Comparison of ENCODE assay signal across 26 cellular contexts in the genomic region with DNA sequence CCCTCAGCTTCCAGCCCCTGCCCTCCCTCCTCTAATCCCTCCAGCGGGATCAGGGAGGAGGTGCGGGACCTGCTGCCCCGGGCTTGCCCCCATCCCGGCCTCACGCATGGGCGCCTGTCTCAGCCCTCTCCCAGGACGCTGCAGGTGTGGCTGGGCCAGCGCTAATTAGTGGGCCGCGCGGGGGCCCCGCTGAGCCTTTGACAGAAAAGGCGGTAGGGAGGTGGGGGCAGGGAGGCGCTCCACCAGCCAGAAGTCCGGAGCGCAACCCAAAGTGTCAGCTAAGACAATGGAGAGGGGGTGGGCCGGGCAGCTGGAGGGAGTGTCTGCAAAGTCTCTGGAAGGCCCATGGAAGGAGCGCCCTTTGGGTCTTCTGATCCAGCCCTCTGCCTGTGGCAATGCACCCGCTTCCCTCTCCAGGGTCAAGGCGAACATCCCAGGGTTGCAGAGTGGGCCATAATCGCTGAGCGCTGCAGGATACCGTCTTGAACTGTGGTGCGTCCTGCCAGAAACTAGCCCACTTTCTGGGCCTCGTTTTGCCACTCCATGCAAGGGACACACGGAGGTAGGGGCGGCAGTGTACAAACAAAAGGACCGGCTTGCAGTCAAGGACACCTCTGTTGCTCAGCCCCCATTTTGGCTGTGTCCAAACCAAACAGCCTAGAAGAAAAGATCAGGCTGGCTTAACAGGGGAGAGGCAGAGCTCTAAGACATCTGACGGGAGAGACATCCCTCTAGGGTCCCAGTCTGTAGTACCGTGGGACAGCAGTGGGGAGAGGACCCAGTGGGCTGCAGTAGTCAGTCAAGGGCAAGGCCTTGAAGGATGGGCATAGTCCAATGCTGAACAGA. TPM values are rescaled to one million over a fixed set of nuclear protein-coding genes. Genes with fewer than 3 reads are reported as not detected.
A peak's percentile ranks its signal among the peaks of the same experiment; 100 is the strongest.
DNase-seq lines count a peak whose midpoint lies in the region; ATAC-seq, FAIRE-seq and TF ChIP-seq lines count a peak whose summit lies in the region.
"Had no signal": no experiment of that assay in that cellular context is flagged by ENCODE, and none has a peak within 500 bp of the region (broad histone marks: within the 10 kb centered on the region; RNA-seq: fewer than 3 reads in every experiment).

No MANE protein-coding gene starts in this region.

- no peaks in the 10 kb centered on the region for H3K9me3 Mint-ChIP-seq in activated naive CD8-positive, alpha-beta T cell treated with anti-CD3 and anti-CD28 coated beads, Interleukin-2, amount 10 ng/mL, durations not matched to agents 7 days and 5 days
- no peaks in the 10 kb centered on the region for H3K9me3 Mint-ChIP-seq in activated naive CD8-positive, alpha-beta T cell treated with anti-CD3 and anti-CD28 coated beads for 36 hours
- H3K9me3 Mint-ChIP-seq in natural killer cell = no peaks in the 10 kb centered on the region
- H3K9me3 Mint-ChIP-seq: brain; CD8-positive, alpha-beta T cell; HFFc6; nephron; stimulated activated naive CD8-positive, alpha-beta T cell treated with anti-CD3 and anti-CD28 coated beads, Interleukin-15, amount 100 ng/mL, for 72 hours had no signal

- peak overlapping the region; percentile 55; the same call in 1 of the 2 replicates for H2AFZ ChIP-seq in H1 (ENCODE audit: low read length)
- no peak overlapping the region for H2AFZ ChIP-seq in GM23248

- H4K20me1 ChIP-seq in H1 (replicated peaks in 1 of 2; ENCODE audit: control insufficient read depth in 1 of 2, insufficient read depth in 2 of 2, low read length in 2 of 2) (peaks cover 0 to 1% of the 10 kb centered on the region in 2 experiments), GM23248 (ENCODE audit: insufficient read depth) (no peaks in the 10 kb centered on the region)

- no peak for TF ChIP-seq CTCF in H1 (IDR thresholded peaks at IDR 0.05; ENCODE audit: control extremely low read depth in 1 of 3, insufficient read depth in 1 of 3, low read depth in 1 of 3, low read length in 3 of 3)
- TF ChIP-seq CTCF in natural killer cell (IDR thresholded peaks at IDR 0.05) = no peak

- H3K9me2 ChIP-seq in GM23248 (ENCODE audit: insufficient read depth) = no peaks in the 10 kb centered on the region
- H3K9me2 ChIP-seq: SK-N-SH had no signal

- ATAC-seq in activated naive CD8-positive, alpha-beta T cell treated with anti-CD3 and anti-CD28 coated beads, Interleukin-2, amount 10 ng/mL, durations not matched to agents 7 days and 5 days (ENCODE audit: low read depth) = no peak
- no peak for ATAC-seq in natural killer cell
- ATAC-seq: CD8-positive, alpha-beta T cell had no signal

- peak overlapping the region; percentile 70; the same call in 1 of the 2 replicates for H2BK12ac ChIP-seq in H1 (ENCODE audit: low read depth, low read length)

- in situ Hi-C loops in GM23248 (cut with MboI) = no loop called here

- H3K23ac ChIP-seq in H1 (ENCODE audit: insufficient read length) = no peak overlapping the region

- no peaks in the 10 kb centered on the region for H3K79me1 ChIP-seq in H1 (ENCODE audit: low read depth, low read length)

- H3K9ac ChIP-seq in H1 (replicated peaks in 1 of 4; ENCODE audit: extremely low read depth in 1 of 4, low read depth in 3 of 4, low read length in 3 of 4) = no peak overlapping the region
- H3K9ac ChIP-seq in GM23248 = no peak overlapping the region
- H3K9ac ChIP-seq: SK-N-SH had no signal

- H3K14ac ChIP-seq in H1 (ENCODE audit: insufficient read length) = no peak overlapping the region

- H3K4me3 ChIP-seq in H1 (ENCODE audit: extremely low read depth in 1 of 4, insufficient read depth in 2 of 4, low read depth in 3 of 4, low read length in 4 of 4) (peak overlapping the region in 3 of 4 experiments; percentile 29 to 45 (median 37); a peak in 4 of 8 replicates), GM23248 (no peak overlapping the region)
- H3K4me3 ChIP-seq: Peyer's patch, right atrium auricular region had no signal

- H3K36me3 Mint-ChIP-seq in activated naive CD8-positive, alpha-beta T cell treated with anti-CD3 and anti-CD28 coated beads, Interleukin-2, amount 10 ng/mL, durations not matched to agents 7 days and 5 days = no peaks in the 10 kb centered on the region
- H3K36me3 Mint-ChIP-seq in activated naive CD8-positive, alpha-beta T cell treated with anti-CD3 and anti-CD28 coated beads for 36 hours = no peaks in the 10 kb centered on the region
- H3K36me3 Mint-ChIP-seq in natural killer cell = no peaks in the 10 kb centered on the region
- H3K36me3 Mint-ChIP-seq: activated naive CD8-positive, alpha-beta T cell; brain; CD8-positive, alpha-beta T cell had no signal

- peak overlapping the region; percentile 56 to 70 for H3K4me2 ChIP-seq in H1 (ENCODE audit: insufficient read depth in 1 of 2, low read depth in 2 of 2, low read length in 2 of 2)
- H3K4me2 ChIP-seq in GM23248 (ENCODE audit: unreplicated experiment) = no peak overlapping the region
- H3K4me2 ChIP-seq: SK-N-SH had no signal

- no peak for TF ChIP-seq RAD21 in H1 (IDR thresholded peaks at IDR 0.05 in 1 of 2, conservative IDR thresholded peaks at IDR 0.05 in 1 of 2; ENCODE audit: low read depth in 2 of 2, low read length in 2 of 2)

- no peaks in the 10 kb centered on the region for H3F3A ChIP-seq in GM23248 (ENCODE audit: insufficient read depth)

- no peak for FAIRE-seq in H1 (lab: Jason Lieb, UNC)
- FAIRE-seq: GM19239, HTR-8/SVneo, keratinocyte, urothelium cell line had no signal

- H2BK5ac ChIP-seq in H1 (ENCODE audit: low read depth, low read length) = 0 out of 2 replicates have a peak overlapping the region, but pooled peaks have one; percentile 54

- DNase-seq in activated naive CD8-positive, alpha-beta T cell treated with anti-CD3 and anti-CD28 coated beads, Interleukin-2, amount 10 ng/mL, durations not matched to agents 7 days and 5 days = peak; percentile 22
- no peak for DNase-seq in activated naive CD8-positive, alpha-beta T cell treated with anti-CD3 and anti-CD28 coated beads for 36 hours
- DNase-seq in H1 (ENCODE audit: low read depth in 1 of 2, low spot score in 2 of 2) (peak in 1 of 2 experiments; percentile 75), natural killer cell (peak; percentile 9), DMS53 (lab: John Stamatoyannopoulos, UW) (no peak), NCI-H128 (lab: John Stamatoyannopoulos, UW; ENCODE audit: unreplicated experiment) (no peak), GM23248 (no peak), H4 (ENCODE audit: low spot score) (no peak)
- DNase-seq: activated CD4-positive, alpha-beta T cell treated with anti-CD3 and anti-CD28 coated beads for 4 hours; CD8-positive, alpha-beta T cell; DMS79; HFFc6; MM.1S; NCI-H2081 treated with DMSO at 0.1 percent for 48 hours; NCI-H774; SK-N-SH; stimulated activated naive CD8-positive, alpha-beta T cell treated with anti-CD3 and anti-CD28 coated beads, Interleukin-15, amount 100 ng/mL, for 72 hours had no signal

- H3K79me2 ChIP-seq in H1 (ENCODE audit: control insufficient read depth in 1 of 2, insufficient read depth in 2 of 2, low read length in 2 of 2) = no peaks in the 10 kb centered on the region
- H3K79me2 ChIP-seq in GM23248 (ENCODE audit: insufficient read depth) = no peaks in the 10 kb centered on the region

- no peaks in the 10 kb centered on the region for H3K4me1 Mint-ChIP-seq in activated naive CD8-positive, alpha-beta T cell treated with anti-CD3 and anti-CD28 coated beads, Interleukin-2, amount 10 ng/mL, durations not matched to agents 7 days and 5 days
- no peaks in the 10 kb centered on the region for H3K4me1 Mint-ChIP-seq in activated naive CD8-positive, alpha-beta T cell treated with anti-CD3 and anti-CD28 coated beads for 36 hours
- H3K4me1 Mint-ChIP-seq in natural killer cell = no peaks in the 10 kb centered on the region
- H3K4me1 Mint-ChIP-seq: stimulated activated naive CD8-positive, alpha-beta T cell treated with anti-CD3 and anti-CD28 coated beads, Interleukin-15, amount 100 ng/mL, for 72 hours had no signal

- H4K5ac ChIP-seq in H1 (ENCODE audit: insufficient read length, low read depth, low read length) = no peak overlapping the region

- H3K27me3 ChIP-seq in H1 (replicated peaks in 1 of 4; ENCODE audit: control insufficient read depth in 3 of 4, extremely low read depth in 1 of 4, insufficient read depth in 3 of 4, low read length in 3 of 4) = peaks cover 4 to 39% (median 34%) of the 10 kb centered on the region in 4 experiments
- no peaks in the 10 kb centered on the region; the same call in 1 of the 2 replicates for H3K27me3 ChIP-seq in GM23248 (replicated peaks; ENCODE audit: insufficient read depth)
- H3K27me3 ChIP-seq: Peyer's patch, right atrium auricular region had no signal

- H3K4me1 ChIP-seq in H1 (replicated peaks in 1 of 4; ENCODE audit: control insufficient read depth in 3 of 4, insufficient read depth in 4 of 4, low read length in 3 of 4) = peaks cover 7 to 53% (median 40%) of the 10 kb centered on the region in 4 experiments
- H3K4me1 ChIP-seq in GM23248 (ENCODE audit: insufficient read depth) = no peaks in the 10 kb centered on the region
- H3K4me1 ChIP-seq: Peyer's patch, right atrium auricular region had no signal

- no peak for TF ChIP-seq POLR2A in H1 (IDR thresholded peaks at IDR 0.05; ENCODE audit: control extremely low read depth in 1 of 2, low read depth in 2 of 2, low read length in 2 of 2)

- H2BK20ac ChIP-seq in H1 (ENCODE audit: low read length) = peak overlapping the region; percentile 86; the same call in 1 of the 2 replicates

- H3K4me3 Mint-ChIP-seq in activated naive CD8-positive, alpha-beta T cell treated with anti-CD3 and anti-CD28 coated beads, Interleukin-2, amount 10 ng/mL, durations not matched to agents 7 days and 5 days = no peak overlapping the region
- H3K4me3 Mint-ChIP-seq in activated naive CD8-positive, alpha-beta T cell treated with anti-CD3 and anti-CD28 coated beads for 36 hours = no peak overlapping the region
- H3K4me3 Mint-ChIP-seq in natural killer cell = no peak overlapping the region
- H3K4me3 Mint-ChIP-seq: activated naive CD8-positive, alpha-beta T cell; brain; CD8-positive, alpha-beta T cell; HFFc6; stimulated activated naive CD8-positive, alpha-beta T cell treated with anti-CD3 and anti-CD28 coated beads, Interleukin-15, amount 100 ng/mL, for 72 hours had no signal

- intact Hi-C loops in natural killer cell (cut with micrococcal nuclease) = no loop called here

- POLR2A ChIA-PET in activated naive CD8-positive, alpha-beta T cell treated with anti-CD3 and anti-CD28 coated beads, Interleukin-2, amount 10 ng/mL, durations not matched to agents 7 days and 5 days (lab: Charles Lee) = no interaction called here
- POLR2A ChIA-PET in H1 (lab: Charles Lee; ENCODE audit: partially characterized antibody) = interaction anchor here (0.8 to 2.2 kb wide), 3 partner anchors 9 to 25 kb away, joined by 3 to 8 read pairs (median 5); no protein-coding TSS in a partner anchor

- no peak overlapping the region for H3K4ac ChIP-seq in H1 (replicated peaks; ENCODE audit: insufficient read length, low read depth, low read length)

- H2AK5ac ChIP-seq in H1 (ENCODE audit: low read depth, low read length) = no peak overlapping the region

- no peak overlapping the region for H2BK120ac ChIP-seq in H1 (replicated peaks; ENCODE audit: low read depth, low read length)

- H4K8ac ChIP-seq in H1 (ENCODE audit: extremely low read depth, insufficient read depth, low read length) = no peak overlapping the region

- CTCF ChIA-PET in H1 (lab: Charles Lee; ENCODE audit: partially characterized antibody) = interaction anchor here (1.1 to 22.0 kb wide), 11 partner anchors 0 to 150 kb away, joined by 3 to 513 read pairs (median 6); partner anchors contain the start of genes ATP6V1B1 and FIGLA

- peak overlapping the region; percentile 88; the same call in 1 of the 2 replicates for H2BK15ac ChIP-seq in H1 (ENCODE audit: low read length)

- H4K91ac ChIP-seq in H1 (replicated peaks; ENCODE audit: insufficient read length, low read length) = no peak overlapping the region

- H3K9me3 ChIP-seq in H1 (ENCODE audit: insufficient read depth in 2 of 2, low read depth in 1 of 2, low read length in 1 of 2) (no peaks in the 10 kb centered on the region), GM23248 (ENCODE audit: low read depth) (no peaks in the 10 kb centered on the region)
- H3K9me3 ChIP-seq: Peyer's patch, right atrium auricular region, SK-N-SH had no signal

- no peak overlapping the region for H3K27ac ChIP-seq in H1 (ENCODE audit: low read depth, low read length)
- H3K27ac ChIP-seq in GM23248 = no peak overlapping the region
- H3K27ac ChIP-seq: Peyer's patch, right atrium auricular region had no signal

- TF ChIP-seq EP300 in H1 (IDR thresholded peaks at IDR 0.05; ENCODE audit: borderline replicate concordance in 1 of 2, low read depth in 2 of 2, low read length in 2 of 2) = no peak

- WGBS in H1 (ENCODE audit: extremely low coverage in 1 of 2, insufficient coverage in 1 of 2, insufficient read length in 1 of 2, insufficient replicate concordance in 2 of 2, low coverage in 1 of 2, low lambda C conversion rate in 2 of 2, missing lambda C conversion rate in 1 of 2), 2 experiments = 15% methylated on average over 28 of the region's 30 CpGs; no CpG with 5 or more reads in 1 of the 2 experiments
- 73 to 74% methylated on average over 29 to 30 of the region's 30 CpGs for WGBS in GM23248 (ENCODE audit: low coverage in 1 of 2, low lambda C conversion rate in 2 of 2, missing lambda C conversion rate in 2 of 2), 2 experiments

- peak overlapping the region; percentile 72; the same call in 1 of the 2 replicates for H3K18ac ChIP-seq in H1 (ENCODE audit: extremely low read depth, low read length)

- H3K36me3 ChIP-seq in H1 (ENCODE audit: control insufficient read depth in 2 of 4, insufficient read depth in 4 of 4, low read length in 3 of 4) (no peaks in the 10 kb centered on the region), GM23248 (ENCODE audit: low read depth) (no peaks in the 10 kb centered on the region)
- H3K36me3 ChIP-seq: Peyer's patch, right atrium auricular region had no signal

- H3K56ac ChIP-seq in H1 (replicated peaks; ENCODE audit: insufficient read length, low read depth, low read length) = no peak overlapping the region

- no peak overlapping the region for H3K27ac Mint-ChIP-seq in activated naive CD8-positive, alpha-beta T cell treated with anti-CD3 and anti-CD28 coated beads, Interleukin-2, amount 10 ng/mL, durations not matched to agents 7 days and 5 days
- no peak overlapping the region for H3K27ac Mint-ChIP-seq in activated naive CD8-positive, alpha-beta T cell treated with anti-CD3 and anti-CD28 coated beads for 36 hours
- no peak overlapping the region for H3K27ac Mint-ChIP-seq in natural killer cell
- H3K27ac Mint-ChIP-seq: activated naive CD8-positive, alpha-beta T cell; brain; CD8-positive, alpha-beta T cell; HFFc6; stimulated activated naive CD8-positive, alpha-beta T cell treated with anti-CD3 and anti-CD28 coated beads, Interleukin-15, amount 100 ng/mL, for 72 hours had no signal

- peaks cover 3% of the 10 kb centered on the region; the same call in 1 of the 2 replicates for H3K23me2 ChIP-seq in H1 (ENCODE audit: low read depth, low read length)

- peaks cover 19% of the 10 kb centered on the region for H3K27me3 Mint-ChIP-seq in activated naive CD8-positive, alpha-beta T cell treated with anti-CD3 and anti-CD28 coated beads, Interleukin-2, amount 10 ng/mL, durations not matched to agents 7 days and 5 days
- H3K27me3 Mint-ChIP-seq in activated naive CD8-positive, alpha-beta T cell treated with anti-CD3 and anti-CD28 coated beads for 36 hours = peaks cover 4% of the 10 kb centered on the region
- H3K27me3 Mint-ChIP-seq in natural killer cell (ENCODE audit: low read depth in 2 of 2) = peaks cover 11 to 22% of the 10 kb centered on the region in 2 donors

RNA-seq across cellular contexts. Expression of gene ATP6V1B1, which starts 3.5 kb away (rescaled TPM):
- not detected for total RNA-seq in activated naive CD8-positive, alpha-beta T cell treated with anti-CD3 and anti-CD28 coated beads, Interleukin-2, amount 10 ng/mL, durations not matched to agents 7 days and 5 days
- total RNA-seq in activated naive CD8-positive, alpha-beta T cell treated with anti-CD3 and anti-CD28 coated beads for 36 hours = not detected
- not detected in 2 replicates for total RNA-seq in H1 (2021; fragmentation: NEBNext Ultra II Directional; extraction: Animal tissue kit (Norgen Biotek cat#: 25700))
- polyA plus RNA-seq in H1 (2011; rRNA removed) (0.17 TPM in 1 of 2 replicates, not detected in the other), GM23248 (2016; fragmentation: Nextera tagmentation; extraction: Ambion mirVana) (0.60 TPM in 1 of 2 replicates, not detected in the other)
- not detected for polyA plus RNA-seq in H1 (2011; cell fraction: cytosol; rRNA removed)
- 0.31 TPM for polyA plus RNA-seq in H1 (2011; cell fraction: nucleus; rRNA removed)
- 0.18 to 0.19 TPM in 2 of 4 replicates, not detected in the others for polyA plus RNA-seq in H1 (2012, experiment 1 of 2)
- polyA plus RNA-seq in H1 (2012, experiment 2 of 2) = not detected
- 0.04 TPM for polyA plus RNA-seq in H1 (2013, experiment 1 of 2)
- not detected for polyA plus RNA-seq in H1 (2013, experiment 2 of 2)
- polyA minus RNA-seq in H1 (2011; rRNA and poly(A)+ RNA removed) = not detected in 2 replicates
- polyA minus RNA-seq in H1 (2011; cell fraction: cytosol; rRNA and poly(A)+ RNA removed) = not detected
- not detected for polyA minus RNA-seq in H1 (2011; cell fraction: nucleus; rRNA and poly(A)+ RNA removed)
- not detected for total RNA-seq in natural killer cell
- not detected in 2 replicates for total RNA-seq in GM23248 (2014; rRNA removed; shearing (Covaris generic))
- 0.33 and 0.45 TPM in 2 replicates for total RNA-seq in H4 (2014; rRNA removed; shearing (Covaris generic))
- total RNA-seq: CD8-positive, alpha-beta T cell; right atrium auricular region had no signal
- polyA plus RNA-seq: keratinocyte had no signal

RNA-seq across cellular contexts. Expression of gene VAX2, which starts 38.8 kb away (rescaled TPM):
- total RNA-seq in activated naive CD8-positive, alpha-beta T cell treated with anti-CD3 and anti-CD28 coated beads, Interleukin-2, amount 10 ng/mL, durations not matched to agents 7 days and 5 days = not detected
- total RNA-seq in activated naive CD8-positive, alpha-beta T cell treated with anti-CD3 and anti-CD28 coated beads for 36 hours = not detected
- not detected in 2 replicates for total RNA-seq in H1 (2021; fragmentation: NEBNext Ultra II Directional; extraction: Animal tissue kit (Norgen Biotek cat#: 25700))
- polyA plus RNA-seq in H1 (2011; rRNA removed) (not detected in 2 replicates), GM23248 (2016; fragmentation: Nextera tagmentation; extraction: Ambion mirVana) (0.85 and 1.5 TPM in 2 replicates)
- 0.04 TPM for polyA plus RNA-seq in H1 (2011; cell fraction: cytosol; rRNA removed)
- polyA plus RNA-seq in H1 (2011; cell fraction: nucleus; rRNA removed) = 0.14 TPM
- polyA plus RNA-seq in H1 (2012, experiment 1 of 2) = not detected in 4 replicates
- polyA plus RNA-seq in H1 (2012, experiment 2 of 2) = not detected
- polyA plus RNA-seq in H1 (2013, experiment 1 of 2) = not detected
- polyA plus RNA-seq in H1 (2013, experiment 2 of 2) = not detected
- not detected in 2 replicates for polyA minus RNA-seq in H1 (2011; rRNA and poly(A)+ RNA removed)
- polyA minus RNA-seq in H1 (2011; cell fraction: cytosol; rRNA and poly(A)+ RNA removed) = not detected
- polyA minus RNA-seq in H1 (2011; cell fraction: nucleus; rRNA and poly(A)+ RNA removed) = not detected
- not detected for total RNA-seq in natural killer cell
- total RNA-seq in GM23248 (2014; rRNA removed; shearing (Covaris generic)) = 1.1 and 2.0 TPM in 2 replicates
- total RNA-seq in H4 (2014; rRNA removed; shearing (Covaris generic)) = 2.3 and 6.2 TPM in 2 replicates
- total RNA-seq: CD8-positive, alpha-beta T cell; Peyer's patch had no signal

RNA-seq across cellular contexts. Expression of gene ANKRD53, which starts 39.2 kb away (rescaled TPM):
- under 1 TPM; 0.28 to 0.33 TPM for total RNA-seq in activated naive CD8-positive, alpha-beta T cell treated with anti-CD3 and anti-CD28 coated beads, Interleukin-2, amount 10 ng/mL, durations not matched to agents 7 days and 5 days
- under 1 TPM; 0.21 to 0.38 TPM for total RNA-seq in activated naive CD8-positive, alpha-beta T cell treated with anti-CD3 and anti-CD28 coated beads for 36 hours
- 0.39 and 0.55 TPM in 2 replicates for total RNA-seq in H1 (2021; fragmentation: NEBNext Ultra II Directional; extraction: Animal tissue kit (Norgen Biotek cat#: 25700))
- polyA plus RNA-seq in H1 (2011; rRNA removed) (0.53 and 0.70 TPM in 2 replicates), GM23248 (2016; fragmentation: Nextera tagmentation; extraction: Ambion mirVana) (0.65 and 1.2 TPM in 2 replicates)
- polyA plus RNA-seq in H1 (2011; cell fraction: cytosol; rRNA removed) = 0.27 TPM
- polyA plus RNA-seq in H1 (2011; cell fraction: nucleus; rRNA removed) = 0.64 TPM
- polyA plus RNA-seq in H1 (2012, experiment 1 of 2) = 0.49 to 0.90 TPM (median 0.61 TPM) in 4 replicates
- polyA plus RNA-seq in H1 (2012, experiment 2 of 2) = 0.39 TPM
- 0.77 TPM for polyA plus RNA-seq in H1 (2013, experiment 1 of 2)
- polyA plus RNA-seq in H1 (2013, experiment 2 of 2) = 0.75 TPM
- 0.47 and 0.61 TPM in 2 replicates for polyA minus RNA-seq in H1 (2011; rRNA and poly(A)+ RNA removed)
- polyA minus RNA-seq in H1 (2011; cell fraction: cytosol; rRNA and poly(A)+ RNA removed) = not detected
- 2.1 TPM for polyA minus RNA-seq in H1 (2011; cell fraction: nucleus; rRNA and poly(A)+ RNA removed)
- 1 to 10 TPM; 2.2 to 3.1 (median 2.5) TPM for total RNA-seq in natural killer cell
- not detected in 2 replicates for total RNA-seq in GM23248 (2014; rRNA removed; shearing (Covaris generic))
- not detected in 2 replicates for total RNA-seq in H4 (2014; rRNA removed; shearing (Covaris generic))
- polyA plus RNA-seq: keratinocyte had no signal

RNA-seq across cellular contexts. Expression of gene TEX261, which starts 55.4 kb away (rescaled TPM):
- 10 to 100 TPM; 51.7 to 55.5 TPM for total RNA-seq in activated naive CD8-positive, alpha-beta T cell treated with anti-CD3 and anti-CD28 coated beads, Interleukin-2, amount 10 ng/mL, durations not matched to agents 7 days and 5 days
- total RNA-seq in activated naive CD8-positive, alpha-beta T cell treated with anti-CD3 and anti-CD28 coated beads for 36 hours = 10 to 100 TPM; 81.6 to 87.2 TPM
- 24.3 and 25.2 TPM in 2 replicates for total RNA-seq in H1 (2021; fragmentation: NEBNext Ultra II Directional; extraction: Animal tissue kit (Norgen Biotek cat#: 25700))
- 30.1 and 31.2 TPM in 2 replicates for polyA plus RNA-seq in H1 (2011; rRNA removed)
- 20.9 TPM for polyA plus RNA-seq in H1 (2011; cell fraction: cytosol; rRNA removed)
- 45.3 TPM for polyA plus RNA-seq in H1 (2011; cell fraction: nucleus; rRNA removed)
- polyA plus RNA-seq in H1 (2012, experiment 1 of 2) = 15.6 to 18.4 TPM (median 17.5 TPM) in 4 replicates
- polyA plus RNA-seq in H1 (2012, experiment 2 of 2) = 16.0 TPM
- polyA plus RNA-seq in H1 (2013, experiment 1 of 2) = 27.3 TPM
- polyA plus RNA-seq in H1 (2013, experiment 2 of 2) = 37.1 TPM
- 32.0 and 32.9 TPM in 2 replicates for polyA minus RNA-seq in H1 (2011; rRNA and poly(A)+ RNA removed)
- polyA minus RNA-seq in H1 (2011; cell fraction: cytosol; rRNA and poly(A)+ RNA removed) = 11.2 TPM
- polyA minus RNA-seq in H1 (2011; cell fraction: nucleus; rRNA and poly(A)+ RNA removed) = 17.3 TPM
- 10 to 100 TPM; 30.3 to 44.2 (median 43.2) TPM for total RNA-seq in natural killer cell
- total RNA-seq in GM23248 (2014; rRNA removed; shearing (Covaris generic)) = 46.9 and 64.1 TPM in 2 replicates
- polyA plus RNA-seq in GM23248 (2016; fragmentation: Nextera tagmentation; extraction: Ambion mirVana) = 54.1 and 55.7 TPM in 2 replicates
- 45.2 and 51.0 TPM in 2 replicates for total RNA-seq in H4 (2014; rRNA removed; shearing (Covaris generic))

Comparison
In these comparisons a context has a peak if more than half of its experiments do, and no peak if none do; other contexts are left out.
1. DNase-seq: peak in activated naive CD8-positive, alpha-beta T cell treated with anti-CD3 and anti-CD28 coated beads, Interleukin-2, amount 10 ng/mL, durations not matched to agents 7 days and 5 days (single experiment) and natural killer cell (single experiment); none in activated naive CD8-positive, alpha-beta T cell treated with anti-CD3 and anti-CD28 coated beads for 36 hours (single experiment), DMS53 (single experiment), NCI-H128 (single experiment), GM23248 (single experiment) and H4 (single experiment).